ENCODE assay signal across 36 cellular contexts in genomic region chr6:6195080-6195479, GRCh38.
"Had no signal": no experiment of that assay in that cellular context is flagged by ENCODE, and none has a peak within 500 bp of the region (broad histone marks: within the 10 kb centered on the region; RNA-seq: fewer than 3 reads in every experiment).

No MANE protein-coding gene starts in this region.

- H3K27ac Mint-ChIP-seq: activated naive CD4-positive, alpha-beta T cell treated with anti-CD3 and anti-CD28 coated beads for 36 hours; activated naive CD4-positive, alpha-beta T cell treated with anti-CD3 and anti-CD28 coated beads, Interleukin-2, amount 10 ng/mL, durations not matched to agents 7 days and 5 days; activated naive CD4-positive, alpha-beta T cell treated with anti-CD3 and anti-CD28 coated beads, Interleukin-2, amount 50 U/mL, for 24 hours; activated naive CD8-positive, alpha-beta T cell; activated naive CD8-positive, alpha-beta T cell treated with anti-CD3 and anti-CD28 coated beads for 36 hours; activated naive CD8-positive, alpha-beta T cell treated with anti-CD3 and anti-CD28 coated beads, Interleukin-2, amount 10 ng/mL, durations not matched to agents 7 days and 5 days; activated naive CD8-positive, alpha-beta T cell treated with anti-CD3 and anti-CD28 coated beads, Interleukin-2, amount 50 U/mL, for 24 hours; activated T-cell treated with anti-CD3 and anti-CD28 coated beads, Interleukin-2, amount 50 U/mL, for 24 hours; activated T-cell treated with anti-CD3 and anti-CD28 coated beads, Interleukin-2, amount 50 U/mL, for 72 hours; activated T-helper 1 cell treated with anti-CD3 and anti-CD28 coated beads, Interleukin-12 subunit alpha, Interleukin-12 subunit beta, Interleukin-2, Interleukin-4 antibody, amounts not matched to agents 30 ng/mL and 10 ng/mL and 1 ng/mL, durations not matched to agents 14 hours and 24 hours and 36 hours; activated T-helper 17 cell treated with anti-CD3 and anti-CD28 coated beads, Interleukin-2, amount 50 U/mL, for 72 hours; activated T-helper 2 cell treated with anti-CD3 and anti-CD28 coated beads, Interferon-gamma antibody, Interleukin-2, Interleukin-4, amounts not matched to agents 10 μg/mL and 5 μg/mL and 100 μg/mL, durations not matched to agents 14 hours and 24 hours and 36 hours; brain had no signal

- H3K36me3 ChIP-seq: ascending aorta, brain microvascular endothelial cell, breast epithelium, cardiac muscle cell had no signal

- H3K27me3 ChIP-seq: adrenal gland, ascending aorta, body of pancreas, brain microvascular endothelial cell, cardiac muscle cell had no signal

- H3K9me3 ChIP-seq: adrenal gland, ascending aorta, body of pancreas, breast epithelium had no signal

- H3K4me3 ChIP-seq: adrenal gland, ascending aorta, body of pancreas, breast epithelium, cardiac muscle cell had no signal

- H3K4me1 ChIP-seq: adrenal gland, ascending aorta, body of pancreas, breast epithelium had no signal

- ATAC-seq: activated naive CD8-positive, alpha-beta T cell treated with anti-CD3 and anti-CD28 coated beads, Interleukin-2, amount 50 U/mL, for 24 hours; activated T-cell treated with anti-CD3 and anti-CD28 coated beads, Interleukin-2, amount 50 U/mL, for 4 hours; activated T-cell treated with anti-CD3 and anti-CD28 coated beads, Interleukin-2, amount 50 U/mL, for 72 hours; activated T-helper 17 cell treated with anti-CD3 and anti-CD28 coated beads, Interleukin-2, amount 50 U/mL, for 72 hours; body of pancreas had no signal

- H3K9me3 Mint-ChIP-seq: activated naive CD4-positive, alpha-beta T cell treated with anti-CD3 and anti-CD28 coated beads for 36 hours; activated naive CD4-positive, alpha-beta T cell treated with anti-CD3 and anti-CD28 coated beads, Interleukin-2, amount 10 ng/mL, durations not matched to agents 7 days and 5 days; activated naive CD4-positive, alpha-beta T cell treated with anti-CD3 and anti-CD28 coated beads, Interleukin-2, amount 50 U/mL, for 24 hours; activated naive CD8-positive, alpha-beta T cell treated with anti-CD3 and anti-CD28 coated beads, Interleukin-2, amount 10 ng/mL, durations not matched to agents 7 days and 5 days; activated T-cell treated with anti-CD3 and anti-CD28 coated beads, Interleukin-2, amount 50 U/mL, for 4 hours; activated T-helper 2 cell treated with anti-CD3 and anti-CD28 coated beads, Interferon-gamma antibody, Interleukin-2, Interleukin-4, amounts not matched to agents 10 μg/mL and 5 μg/mL and 100 μg/mL, durations not matched to agents 14 hours and 24 hours and 36 hours; brain had no signal

- DNase-seq: activated effector memory CD4-positive, alpha-beta T cell treated with anti-CD3 and anti-CD28 coated beads, Interleukin-2, amount 50 U/mL, for 16 hours; activated effector memory CD4-positive, alpha-beta T cell treated with Interleukin-2 at 50 U/mL for 16 hours; activated gamma-delta T cell; activated gamma-delta T cell treated with Interleukin-2 at 50 U/mL for 16 hours; activated naive CD4-positive, alpha-beta T cell; activated naive CD4-positive, alpha-beta T cell treated with anti-CD3 and anti-CD28 coated beads for 36 hours; activated naive CD4-positive, alpha-beta T cell treated with anti-CD3 and anti-CD28 coated beads, Interleukin-2, amount 10 ng/mL, durations not matched to agents 7 days and 5 days; activated naive CD4-positive, alpha-beta T cell treated with anti-CD3 and anti-CD28 coated beads, Interleukin-2, amount 50 U/mL, for 16 hours; activated naive CD4-positive, alpha-beta T cell treated with Interleukin-2 at 50 U/mL for 16 hours; activated naive CD8-positive, alpha-beta T cell treated with anti-CD3 and anti-CD28 coated beads for 36 hours; activated naive CD8-positive, alpha-beta T cell treated with anti-CD3 and anti-CD28 coated beads, Interleukin-2, amount 10 ng/mL, durations not matched to agents 7 days and 5 days; activated naive CD8-positive, alpha-beta T cell treated with anti-CD3 and anti-CD28 coated beads, Interleukin-2, amount 50 U/mL, for 24 hours; activated T-cell treated with anti-CD3 and anti-CD28 coated beads, Interleukin-2, amount 50 U/mL, for 1 hour; activated T-cell treated with anti-CD3 and anti-CD28 coated beads, Interleukin-2, amount 50 U/mL, for 24 hours; activated T-cell treated with anti-CD3 and anti-CD28 coated beads, Interleukin-2, amount 50 U/mL, for 4 hours; activated T-cell treated with anti-CD3 and anti-CD28 coated beads, Interleukin-2, amount 50 U/mL, for 48 hours; activated T-cell treated with anti-CD3 and anti-CD28 coated beads, Interleukin-2, amount 50 U/mL, for 72 hours; adrenal gland; amniotic stem cell; amygdala; anterior cingulate cortex; aorta; body of pancreas; brain microvascular endothelial cell; caudate nucleus; central memory CD4-positive, alpha-beta T cell; cerebellar nuclear complex had no signal

- H3K27ac ChIP-seq: adrenal gland, ascending aorta, body of pancreas, brain microvascular endothelial cell, breast epithelium, cardiac muscle cell had no signal

- H3K36me3 Mint-ChIP-seq: activated naive CD4-positive, alpha-beta T cell treated with anti-CD3 and anti-CD28 coated beads, Interleukin-2, amount 10 ng/mL, durations not matched to agents 7 days and 5 days; activated naive CD4-positive, alpha-beta T cell treated with anti-CD3 and anti-CD28 coated beads, Interleukin-2, amount 50 U/mL, for 24 hours; activated naive CD8-positive, alpha-beta T cell; activated naive CD8-positive, alpha-beta T cell treated with anti-CD3 and anti-CD28 coated beads for 36 hours; activated naive CD8-positive, alpha-beta T cell treated with anti-CD3 and anti-CD28 coated beads, Interleukin-2, amount 10 ng/mL, durations not matched to agents 7 days and 5 days; brain had no signal
